ENCODE assay signal across 1 cellular context in the genomic region with DNA sequence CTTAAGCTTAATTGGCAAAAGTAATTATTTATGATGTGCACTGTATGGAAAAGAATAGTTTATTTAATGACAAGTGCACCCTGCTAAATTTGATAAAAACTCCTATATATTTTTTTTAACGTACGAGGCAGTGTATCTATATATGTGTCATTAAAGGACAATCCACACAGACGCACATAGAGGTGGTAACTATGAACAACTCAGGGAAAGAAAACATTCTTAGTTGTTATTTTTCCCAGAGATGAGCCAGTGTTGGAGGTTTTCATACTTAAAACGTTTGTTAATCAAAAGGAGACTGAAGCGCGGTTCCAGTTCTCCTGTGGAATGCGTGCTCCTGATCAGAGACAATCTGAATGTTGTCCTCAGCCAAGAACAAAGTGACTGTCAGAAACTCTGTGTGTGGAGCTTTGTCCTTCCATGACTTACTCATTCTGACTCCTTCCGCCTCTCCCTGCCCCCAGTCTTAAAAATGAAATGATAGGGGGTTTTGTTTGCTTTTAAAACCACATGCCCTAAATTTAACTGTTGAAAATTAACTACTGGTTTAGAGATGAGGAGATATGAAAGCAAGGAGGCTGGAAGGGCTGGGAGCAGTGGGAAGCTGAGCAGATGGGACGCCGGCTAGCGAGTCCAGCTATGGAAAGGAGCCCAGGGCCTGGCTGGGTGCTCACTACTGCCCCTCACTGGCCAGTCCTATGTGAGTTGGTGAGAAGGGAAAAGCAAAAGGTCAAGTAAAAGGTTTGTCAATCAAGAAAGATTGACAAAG.
TF ChIP-seq lines count a peak whose summit lies in the region.

No MANE protein-coding gene starts in this region.

TF ChIP-seq in HepG2, 621 proteins besides CTCF, POLR2A, EP300 and RAD21 (continued from another document and continues in another):
- TF ChIP-seq, protein P1, sequence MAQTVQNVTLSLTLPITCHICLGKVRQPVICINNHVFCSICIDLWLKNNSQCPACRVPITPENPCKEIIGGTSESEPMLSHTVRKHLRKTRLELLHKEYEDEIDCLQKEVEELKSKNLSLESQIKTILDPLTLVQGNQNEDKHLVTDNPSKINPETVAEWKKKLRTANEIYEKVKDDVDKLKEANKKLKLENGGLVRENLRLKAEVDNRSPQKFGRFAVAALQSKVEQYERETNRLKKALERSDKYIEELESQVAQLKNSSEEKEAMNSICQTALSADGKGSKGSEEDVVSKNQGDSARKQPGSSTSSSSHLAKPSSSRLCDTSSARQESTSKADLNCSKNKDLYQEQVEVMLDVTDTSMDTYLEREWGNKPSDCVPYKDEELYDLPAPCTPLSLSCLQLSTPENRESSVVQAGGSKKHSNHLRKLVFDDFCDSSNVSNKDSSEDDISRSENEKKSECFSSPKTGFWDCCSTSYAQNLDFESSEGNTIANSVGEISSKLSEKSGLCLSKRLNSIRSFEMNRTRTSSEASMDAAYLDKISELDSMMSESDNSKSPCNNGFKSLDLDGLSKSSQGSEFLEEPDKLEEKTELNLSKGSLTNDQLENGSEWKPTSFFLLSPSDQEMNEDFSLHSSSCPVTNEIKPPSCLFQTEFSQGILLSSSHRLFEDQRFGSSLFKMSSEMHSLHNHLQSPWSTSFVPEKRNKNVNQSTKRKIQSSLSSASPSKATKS (CRISPR knock-in tag; IDR thresholded peaks at IDR 0.05) = no peak
- TF ChIP-seq SALL1 (CRISPR knock-in tag; IDR thresholded peaks at IDR 0.05) (peak; percentile 59; the same call in 1 of the 2 replicates), ZMYM3 (CRISPR knock-in tag; IDR thresholded peaks at IDR 0.05) (peak; percentile 63; the same call in 1 of the 2 replicates), ZNF317 (CRISPR knock-in tag; IDR thresholded peaks at IDR 0.05) (0 out of 2 replicates have a peak, but pooled peaks have one; percentile 20), ZFP82 (CRISPR knock-in tag; IDR thresholded peaks at IDR 0.05; ENCODE audit: borderline replicate concordance) (no peak), ATF1 (CRISPR knock-in tag; IDR thresholded peaks at IDR 0.05) (no peak), CENPX (CRISPR knock-in tag; IDR thresholded peaks at IDR 0.05) (no peak), ZNF12 (CRISPR knock-in tag; IDR thresholded peaks at IDR 0.05) (peak; percentile 17; the same call in 1 of the 2 replicates), SOX6 (IDR thresholded peaks at IDR 0.05) (no peak), SOX6 (CRISPR knock-in tag; IDR thresholded peaks at IDR 0.05) (peak; percentile 71), PHF8 (CRISPR knock-in tag; IDR thresholded peaks at IDR 0.05) (no peak), ZNF292 (CRISPR knock-in tag; IDR thresholded peaks at IDR 0.05; ENCODE audit: borderline replicate concordance, low read depth) (no peak), TARDBP (CRISPR knock-in tag; IDR thresholded peaks at IDR 0.05) (peak; percentile 57), NRL (CRISPR knock-in tag; IDR thresholded peaks at IDR 0.05; ENCODE audit: borderline replicate concordance) (no peak), HCFC1 (IDR thresholded peaks at IDR 0.05; ENCODE audit: low read depth, low read length) (no peak), KDM2A (CRISPR knock-in tag; IDR thresholded peaks at IDR 0.05; ENCODE audit: borderline replicate concordance, low read depth) (0 out of 2 replicates have a peak, but pooled peaks have one; percentile 23), STAG1 (CRISPR knock-in tag; IDR thresholded peaks at IDR 0.05) (peak; percentile 31), SRF (IDR thresholded peaks at IDR 0.05; ENCODE audit: low read depth, low read length) (no peak), ELF1 (CRISPR knock-in tag; IDR thresholded peaks at IDR 0.05) (0 out of 2 replicates have a peak, but pooled peaks have one; percentile 22), SIX1 (CRISPR knock-in tag; IDR thresholded peaks at IDR 0.05; ENCODE audit: borderline replicate concordance) (no peak), HIVEP1 (CRISPR knock-in tag; IDR thresholded peaks at IDR 0.05) (no peak), TCF7 (IDR thresholded peaks at IDR 0.05; ENCODE audit: low read depth) (peak; percentile 42; the same call in 1 of the 2 replicates), CBFB (CRISPR knock-in tag; IDR thresholded peaks at IDR 0.05) (peak; percentile 59; the same call in 1 of the 2 replicates), ZMYM2 (CRISPR knock-in tag; IDR thresholded peaks at IDR 0.05) (no peak), TCF7L2 (IDR thresholded peaks at IDR 0.05; ENCODE audit: low read depth, low read length) (no peak), THYN1 (CRISPR knock-in tag; IDR thresholded peaks at IDR 0.05; ENCODE audit: borderline replicate concordance, low read depth) (no peak), ZNF230 (CRISPR knock-in tag; IDR thresholded peaks at IDR 0.05) (no peak), ZNF543 (CRISPR knock-in tag; IDR thresholded peaks at IDR 0.05) (no peak), NCOA2 (CRISPR knock-in tag; IDR thresholded peaks at IDR 0.05) (peak; percentile 64; the same call in 1 of the 2 replicates), SPEN (CRISPR knock-in tag; IDR thresholded peaks at IDR 0.05; ENCODE audit: low read depth) (no peak), ZC3H13 (CRISPR knock-in tag; IDR thresholded peaks at IDR 0.05) (no peak), ZNF224 (CRISPR knock-in tag; IDR thresholded peaks at IDR 0.05) (no peak), ZNF101 (CRISPR knock-in tag; IDR thresholded peaks at IDR 0.05; ENCODE audit: borderline replicate concordance, low read depth) (no peak), MYC (CRISPR knock-in tag; IDR thresholded peaks at IDR 0.05; ENCODE audit: borderline replicate concordance) (no peak; the same call in 1 of the 2 replicates), JDP2 (CRISPR knock-in tag; IDR thresholded peaks at IDR 0.05; ENCODE audit: borderline replicate concordance) (no peak), NR2F1 (CRISPR knock-in tag; IDR thresholded peaks at IDR 0.05) (peak in 1 of 2 experiments; percentile 18; a peak in 1 of 4 replicates), CSRNP1 (CRISPR knock-in tag; IDR thresholded peaks at IDR 0.05) (no peak), HNRNPL (IDR thresholded peaks at IDR 0.05; ENCODE audit: low read depth, low read length) (no peak), ZNF496 (CRISPR knock-in tag; IDR thresholded peaks at IDR 0.05; ENCODE audit: insufficient replicate concordance) (no peak), ZNF10 (CRISPR knock-in tag; IDR thresholded peaks at IDR 0.05; ENCODE audit: borderline replicate concordance, low read depth) (no peak), UBTF (CRISPR knock-in tag; IDR thresholded peaks at IDR 0.05) (no peak)
- TF ChIP-seq, protein P2, sequence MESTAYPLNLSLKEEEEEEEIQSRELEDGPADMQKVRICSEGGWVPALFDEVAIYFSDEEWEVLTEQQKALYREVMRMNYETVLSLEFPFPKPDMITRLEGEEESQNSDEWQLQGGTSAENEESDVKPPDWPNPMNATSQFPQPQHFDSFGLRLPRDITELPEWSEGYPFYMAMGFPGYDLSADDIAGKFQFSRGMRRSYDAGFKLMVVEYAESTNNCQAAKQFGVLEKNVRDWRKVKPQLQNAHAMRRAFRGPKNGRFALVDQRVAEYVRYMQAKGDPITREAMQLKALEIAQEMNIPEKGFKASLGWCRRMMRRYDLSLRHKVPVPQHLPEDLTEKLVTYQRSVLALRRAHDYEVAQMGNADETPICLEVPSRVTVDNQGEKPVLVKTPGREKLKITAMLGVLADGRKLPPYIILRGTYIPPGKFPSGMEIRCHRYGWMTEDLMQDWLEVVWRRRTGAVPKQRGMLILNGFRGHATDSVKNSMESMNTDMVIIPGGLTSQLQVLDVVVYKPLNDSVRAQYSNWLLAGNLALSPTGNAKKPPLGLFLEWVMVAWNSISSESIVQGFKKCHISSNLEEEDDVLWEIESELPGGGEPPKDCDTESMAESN (CRISPR knock-in tag; conservative IDR thresholded peaks at IDR 0.05) = no peak
- TF ChIP-seq, protein P3, sequence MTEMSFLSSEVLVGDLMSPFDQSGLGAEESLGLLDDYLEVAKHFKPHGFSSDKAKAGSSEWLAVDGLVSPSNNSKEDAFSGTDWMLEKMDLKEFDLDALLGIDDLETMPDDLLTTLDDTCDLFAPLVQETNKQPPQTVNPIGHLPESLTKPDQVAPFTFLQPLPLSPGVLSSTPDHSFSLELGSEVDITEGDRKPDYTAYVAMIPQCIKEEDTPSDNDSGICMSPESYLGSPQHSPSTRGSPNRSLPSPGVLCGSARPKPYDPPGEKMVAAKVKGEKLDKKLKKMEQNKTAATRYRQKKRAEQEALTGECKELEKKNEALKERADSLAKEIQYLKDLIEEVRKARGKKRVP (CRISPR knock-in tag; IDR thresholded peaks at IDR 0.05) = no peak
- TF ChIP-seq, protein P4, sequence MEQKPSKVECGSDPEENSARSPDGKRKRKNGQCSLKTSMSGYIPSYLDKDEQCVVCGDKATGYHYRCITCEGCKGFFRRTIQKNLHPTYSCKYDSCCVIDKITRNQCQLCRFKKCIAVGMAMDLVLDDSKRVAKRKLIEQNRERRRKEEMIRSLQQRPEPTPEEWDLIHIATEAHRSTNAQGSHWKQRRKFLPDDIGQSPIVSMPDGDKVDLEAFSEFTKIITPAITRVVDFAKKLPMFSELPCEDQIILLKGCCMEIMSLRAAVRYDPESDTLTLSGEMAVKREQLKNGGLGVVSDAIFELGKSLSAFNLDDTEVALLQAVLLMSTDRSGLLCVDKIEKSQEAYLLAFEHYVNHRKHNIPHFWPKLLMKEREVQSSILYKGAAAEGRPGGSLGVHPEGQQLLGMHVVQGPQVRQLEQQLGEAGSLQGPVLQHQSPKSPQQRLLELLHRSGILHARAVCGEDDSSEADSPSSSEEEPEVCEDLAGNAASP (CRISPR knock-in tag; IDR thresholded peaks at IDR 0.05; ENCODE audit: borderline replicate concordance) = peak; percentile 78; the same call in 1 of the 2 replicates
- TF ChIP-seq, protein P5, sequence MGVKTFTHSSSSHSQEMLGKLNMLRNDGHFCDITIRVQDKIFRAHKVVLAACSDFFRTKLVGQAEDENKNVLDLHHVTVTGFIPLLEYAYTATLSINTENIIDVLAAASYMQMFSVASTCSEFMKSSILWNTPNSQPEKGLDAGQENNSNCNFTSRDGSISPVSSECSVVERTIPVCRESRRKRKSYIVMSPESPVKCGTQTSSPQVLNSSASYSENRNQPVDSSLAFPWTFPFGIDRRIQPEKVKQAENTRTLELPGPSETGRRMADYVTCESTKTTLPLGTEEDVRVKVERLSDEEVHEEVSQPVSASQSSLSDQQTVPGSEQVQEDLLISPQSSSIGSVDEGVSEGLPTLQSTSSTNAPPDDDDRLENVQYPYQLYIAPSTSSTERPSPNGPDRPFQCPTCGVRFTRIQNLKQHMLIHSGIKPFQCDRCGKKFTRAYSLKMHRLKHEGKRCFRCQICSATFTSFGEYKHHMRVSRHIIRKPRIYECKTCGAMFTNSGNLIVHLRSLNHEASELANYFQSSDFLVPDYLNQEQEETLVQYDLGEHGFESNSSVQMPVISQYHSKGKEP (CRISPR knock-in tag; IDR thresholded peaks at IDR 0.05) = no peak
- TF ChIP-seq, protein P6, sequence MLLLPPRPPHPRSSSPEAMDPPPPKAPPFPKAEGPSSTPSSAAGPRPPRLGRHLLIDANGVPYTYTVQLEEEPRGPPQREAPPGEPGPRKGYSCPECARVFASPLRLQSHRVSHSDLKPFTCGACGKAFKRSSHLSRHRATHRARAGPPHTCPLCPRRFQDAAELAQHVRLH (CRISPR knock-in tag; IDR thresholded peaks at IDR 0.05; ENCODE audit: borderline replicate concordance, low read depth) = peak; percentile 61; the same call in 1 of the 2 replicates
- TF ChIP-seq, protein P7, sequence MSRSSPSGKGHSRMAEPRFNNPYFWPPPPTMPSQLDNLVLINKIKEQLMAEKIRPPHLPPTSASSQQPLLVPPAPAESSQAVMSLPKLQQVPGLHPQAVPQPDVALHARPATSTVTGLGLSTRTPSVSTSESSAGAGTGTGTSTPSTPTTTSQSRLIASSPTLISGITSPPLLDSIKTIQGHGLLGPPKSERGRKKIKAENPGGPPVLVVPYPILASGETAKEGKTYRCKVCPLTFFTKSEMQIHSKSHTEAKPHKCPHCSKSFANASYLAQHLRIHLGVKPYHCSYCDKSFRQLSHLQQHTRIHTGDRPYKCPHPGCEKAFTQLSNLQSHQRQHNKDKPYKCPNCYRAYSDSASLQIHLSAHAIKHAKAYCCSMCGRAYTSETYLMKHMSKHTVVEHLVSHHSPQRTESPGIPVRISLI (CRISPR knock-in tag; IDR thresholded peaks at IDR 0.05; ENCODE audit: borderline replicate concordance) = no peak
